Comparison of ENCODE assay signal across 9 cellular contexts in genomic region chr10:22133640-22134624, GRCh38.
DNase-seq lines count a peak whose midpoint lies in the region; ATAC-seq, FAIRE-seq and TF ChIP-seq lines count a peak whose summit lies in the region.
"Had no signal": no experiment of that assay in that cellular context is flagged by ENCODE, and none has a peak within 500 bp of the region (broad histone marks: within the 10 kb centered on the region; RNA-seq: fewer than 3 reads in every experiment).

No MANE protein-coding gene starts in this region.

- no peak overlapping the region for H3K27ac ChIP-seq in thyroid gland

- H3K36me3 ChIP-seq in MG63 (no peaks in the 10 kb centered on the region), thyroid gland (no peaks in the 10 kb centered on the region)
- H3K36me3 ChIP-seq: spleen had no signal

- ATAC-seq in GM19397 (IDR thresholded peaks at IDR 0.05; ENCODE audit: unreplicated experiment): no peak

- H3K9me3 ChIP-seq in MG63: no peaks in the 10 kb centered on the region
- no peaks in the 10 kb centered on the region for H3K9me3 ChIP-seq in thyroid gland

- DNase-seq in GDM1 (lab: John Stamatoyannopoulos, UW) (peak; percentile 86), GM20000 (ENCODE audit: low spot score) (peak; percentile 55), Kasumi-1 (lab: John Stamatoyannopoulos, UW) (peak; percentile 98 to 99), NCI-H1436 treated with DMSO at 0.1 percent for 48 hours (lab: John Stamatoyannopoulos, UW) (no peak), MG63 (no peak), thyroid gland (no peak)
- DNase-seq: spleen had no signal

- intact Hi-C loops in thyroid gland (cut with DNase I): no loop called here

- H3K4me1 ChIP-seq in thyroid gland: no peaks in the 10 kb centered on the region

- H3K27me3 ChIP-seq in MG63 (no peaks in the 10 kb centered on the region), thyroid gland (no peaks in the 10 kb centered on the region)

- no peak for TF ChIP-seq POLR2A in thyroid gland (IDR thresholded peaks at IDR 0.05)

- no peak overlapping the region for H3K4me3 ChIP-seq in MG63
- no peak overlapping the region for H3K4me3 ChIP-seq in thyroid gland (replicated peaks in 1 of 3)
- H3K4me3 ChIP-seq: spleen had no signal

- peak; percentile 86 for FAIRE-seq in endometrium (lab: Jason Lieb, UNC)

- TF ChIP-seq CTCF in GM20000 (IDR thresholded peaks at IDR 0.05; ENCODE audit: extremely low read depth, missing control alignments): no peak
- no peak for TF ChIP-seq CTCF in thyroid gland (IDR thresholded peaks at IDR 0.05)

- 60 to 66% methylated on average over 11 of the region's 11 CpGs for WGBS in thyroid gland, 2 donors

Comparison
In these comparisons a context has a peak if more than half of its experiments do, and no peak if none do; other contexts are left out.
1. DNase-seq: peak in GDM1 (single experiment), GM20000 (single experiment) and Kasumi-1 (2 of 2); none in NCI-H1436 treated with DMSO at 0.1 percent for 48 hours (single experiment), MG63 (single experiment) and thyroid gland (0 of 2).